ENCODE assay signal across 9 cellular contexts in the genomic region with DNA sequence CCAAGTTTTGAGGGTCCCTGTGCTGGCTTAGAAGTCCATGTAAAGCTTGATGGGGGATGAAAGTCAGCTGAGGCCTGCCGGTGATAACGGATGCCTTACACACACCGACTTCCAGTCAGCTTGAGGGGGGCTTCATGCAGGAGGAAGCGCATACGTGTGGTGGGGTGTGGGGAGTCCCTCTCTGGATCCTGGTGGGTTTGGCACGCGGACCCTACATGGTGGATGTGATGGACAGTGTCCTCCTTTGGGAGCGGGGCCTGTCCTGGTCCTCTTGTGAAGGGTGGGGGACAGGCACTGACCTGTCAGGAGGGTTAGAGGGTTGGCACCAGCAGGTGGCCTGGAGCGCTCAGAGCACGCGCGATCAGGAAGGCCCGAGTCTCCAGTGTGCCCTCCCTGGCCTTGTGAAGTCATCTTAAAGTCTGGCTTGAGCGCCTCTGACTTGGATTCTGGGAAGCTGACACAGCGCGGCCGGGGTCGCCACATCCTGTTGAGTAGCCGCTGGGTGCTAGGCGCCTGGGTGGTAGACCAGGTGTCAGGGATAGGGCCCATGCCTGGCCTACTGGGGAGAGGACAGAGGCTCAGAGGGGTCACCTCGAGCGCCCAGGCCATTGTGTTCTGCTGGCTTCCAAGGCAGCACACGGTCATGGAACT. TPM values are rescaled to one million over a fixed set of nuclear protein-coding genes. Genes with fewer than 3 reads are reported as not detected.
A peak's percentile ranks its signal among the peaks of the same experiment; 100 is the strongest.
DNase-seq lines count a peak whose midpoint lies in the region; ATAC-seq and TF ChIP-seq lines count a peak whose summit lies in the region.
"Had no signal": no experiment of that assay in that cellular context is flagged by ENCODE, and none has a peak within 500 bp of the region (broad histone marks: within the 10 kb centered on the region; RNA-seq: fewer than 3 reads in every experiment).

No MANE protein-coding gene starts in this region.

- ATAC-seq in right cardiac atrium: no peak
- no peak for ATAC-seq in left ventricle myocardium superior

- H3K4me3 Mint-ChIP-seq in activated naive CD8-positive, alpha-beta T cell treated with anti-CD3 and anti-CD28 coated beads for 36 hours: peak overlapping the region; percentile 96

- H3K9me3 ChIP-seq in right cardiac atrium (ENCODE audit: control insufficient read depth, low read length): no peaks in the 10 kb centered on the region
- no peaks in the 10 kb centered on the region for H3K9me3 ChIP-seq in vagina

- no peaks in the 10 kb centered on the region for H3K27me3 Mint-ChIP-seq in activated naive CD8-positive, alpha-beta T cell treated with anti-CD3 and anti-CD28 coated beads for 36 hours

- H3K4me3 ChIP-seq in right cardiac atrium (ENCODE audit: low read length) (no peak overlapping the region), vagina (peak overlapping the region; percentile 90 to 100)

- 71% methylated on average over 23 of the region's 23 CpGs for WGBS in right cardiac atrium

- no peak for TF ChIP-seq CTCF in vagina (IDR thresholded peaks at IDR 0.05)

- intact Hi-C loops in right cardiac atrium (cut with DNase I) (no loop called here), left ventricle myocardium superior (cut with micrococcal nuclease) (no loop called here), vagina (cut with DNase I) (no loop called here)

- H3K4me1 Mint-ChIP-seq in activated naive CD8-positive, alpha-beta T cell treated with anti-CD3 and anti-CD28 coated beads for 36 hours: peaks cover 57% of the 10 kb centered on the region

- H3K4me1 ChIP-seq in right cardiac atrium (ENCODE audit: control insufficient read depth, insufficient read depth, low read length) (peaks cover 19% of the 10 kb centered on the region), vagina (peaks cover 74% of the 10 kb centered on the region)

- TF ChIP-seq POLR2A in vagina (IDR thresholded peaks at IDR 0.05): no peak

- no peaks in the 10 kb centered on the region for H3K36me3 ChIP-seq in vagina

- H3K27ac Mint-ChIP-seq in activated naive CD8-positive, alpha-beta T cell treated with anti-CD3 and anti-CD28 coated beads for 36 hours: peak overlapping the region; percentile 95

- peak in 2 of 3 donors; percentile 56 to 73 for DNase-seq in right cardiac atrium
- DNase-seq in left ventricle myocardium superior: no peak
- DNase-seq in activated naive CD8-positive, alpha-beta T cell treated with anti-CD3 and anti-CD28 coated beads for 36 hours: peak; percentile 52
- peak; percentile 34 for DNase-seq in left kidney (ENCODE audit: low read depth, low spot score)
- no peak for DNase-seq in vagina (ENCODE audit: extremely low spot score in 2 of 2)
- DNase-seq in SHP77 treated with DMSO at 0.1 percent for 48 hours (lab: John Stamatoyannopoulos, UW): no peak
- no peak for DNase-seq in cerebellar cortex (ENCODE audit: low spot score)
- DNase-seq in nucleus accumbens (lab: John Stamatoyannopoulos, UW): no peak
- DNase-seq: central memory CD4-positive, alpha-beta T cell had no signal

- H3K27ac ChIP-seq in right cardiac atrium (ENCODE audit: low read length): peak overlapping the region; percentile 31
- H3K27ac ChIP-seq in vagina: peak overlapping the region; percentile 45

- H3K27me3 ChIP-seq in right cardiac atrium (ENCODE audit: control insufficient read depth, insufficient read depth): no peaks in the 10 kb centered on the region
- H3K27me3 ChIP-seq in vagina: no peaks in the 10 kb centered on the region

- no peaks in the 10 kb centered on the region for H3K9me3 Mint-ChIP-seq in activated naive CD8-positive, alpha-beta T cell treated with anti-CD3 and anti-CD28 coated beads for 36 hours

- H3K36me3 Mint-ChIP-seq in activated naive CD8-positive, alpha-beta T cell treated with anti-CD3 and anti-CD28 coated beads for 36 hours: peaks cover 43% of the 10 kb centered on the region

RNA-seq across cellular contexts. Expression of a gene that starts 2.9 kb away (rescaled TPM):
- total RNA-seq in right cardiac atrium (10 to 100 TPM; 78.7 to 92.1 (median 85.0) TPM), left ventricle myocardium superior (96.7 TPM), vagina (29.7 TPM)
- polyA plus RNA-seq in right cardiac atrium: 65.3 TPM
- total RNA-seq in activated naive CD8-positive, alpha-beta T cell treated with anti-CD3 and anti-CD28 coated beads for 36 hours: 100 to 1,000 TPM; 287 to 297 TPM

RNA-seq across cellular contexts. Expression of a gene that starts 8.9 kb away (rescaled TPM):
- total RNA-seq in right cardiac atrium (10 to 100 TPM; 49.2 to 76.2 (median 66.4) TPM), left ventricle myocardium superior (92.5 TPM), vagina (29.0 TPM)
- 124 TPM for polyA plus RNA-seq in right cardiac atrium
- total RNA-seq in activated naive CD8-positive, alpha-beta T cell treated with anti-CD3 and anti-CD28 coated beads for 36 hours: 10 to 100 TPM; 36.5 to 37.6 TPM

RNA-seq across cellular contexts. Expression of a gene that starts 26.6 kb away (rescaled TPM):
- total RNA-seq in right cardiac atrium (100 to 1,000 TPM; 209 to 294 (median 259) TPM), left ventricle myocardium superior (461 TPM), vagina (141 TPM)
- polyA plus RNA-seq in right cardiac atrium: 437 TPM
- 100 to 1,000 TPM in 1 of 2 experiments, 10 to 100 TPM in 1; 98.7 to 101 TPM for total RNA-seq in activated naive CD8-positive, alpha-beta T cell treated with anti-CD3 and anti-CD28 coated beads for 36 hours

RNA-seq across cellular contexts. Expression of a gene that starts 27.9 kb away (rescaled TPM):
- total RNA-seq in right cardiac atrium (100 to 1,000 TPM; 635 to 772 (median 696) TPM), left ventricle myocardium superior (625 TPM), vagina (3,906 TPM)
- polyA plus RNA-seq in right cardiac atrium: 1,857 TPM
- 1,000 to 10,000 TPM; 1,472 to 1,524 TPM for total RNA-seq in activated naive CD8-positive, alpha-beta T cell treated with anti-CD3 and anti-CD28 coated beads for 36 hours

RNA-seq across cellular contexts. Expression of a gene that starts 39.7 kb away (rescaled TPM):
- total RNA-seq in right cardiac atrium: under 1 TPM; 0.45 to 0.88 (median 0.68) TPM
- polyA plus RNA-seq in right cardiac atrium: 0.61 TPM
- 0.17 TPM for total RNA-seq in left ventricle myocardium superior
- total RNA-seq in activated naive CD8-positive, alpha-beta T cell treated with anti-CD3 and anti-CD28 coated beads for 36 hours: under 1 TPM; 0.21 to 0.26 TPM
- total RNA-seq in vagina: 1.2 TPM

Comparison
In these comparisons a context has a peak if more than half of its experiments do, and no peak if none do; other contexts are left out.
1. DNase-seq: peak in right cardiac atrium (2 of 3), activated naive CD8-positive, alpha-beta T cell treated with anti-CD3 and anti-CD28 coated beads for 36 hours (single experiment) and left kidney (single experiment); none in left ventricle myocardium superior (single experiment), vagina (0 of 2), SHP77 treated with DMSO at 0.1 percent for 48 hours (single experiment), cerebellar cortex (single experiment) and nucleus accumbens (0 of 56).